ENCODE assay signal across 8 cellular contexts in the genomic region with DNA sequence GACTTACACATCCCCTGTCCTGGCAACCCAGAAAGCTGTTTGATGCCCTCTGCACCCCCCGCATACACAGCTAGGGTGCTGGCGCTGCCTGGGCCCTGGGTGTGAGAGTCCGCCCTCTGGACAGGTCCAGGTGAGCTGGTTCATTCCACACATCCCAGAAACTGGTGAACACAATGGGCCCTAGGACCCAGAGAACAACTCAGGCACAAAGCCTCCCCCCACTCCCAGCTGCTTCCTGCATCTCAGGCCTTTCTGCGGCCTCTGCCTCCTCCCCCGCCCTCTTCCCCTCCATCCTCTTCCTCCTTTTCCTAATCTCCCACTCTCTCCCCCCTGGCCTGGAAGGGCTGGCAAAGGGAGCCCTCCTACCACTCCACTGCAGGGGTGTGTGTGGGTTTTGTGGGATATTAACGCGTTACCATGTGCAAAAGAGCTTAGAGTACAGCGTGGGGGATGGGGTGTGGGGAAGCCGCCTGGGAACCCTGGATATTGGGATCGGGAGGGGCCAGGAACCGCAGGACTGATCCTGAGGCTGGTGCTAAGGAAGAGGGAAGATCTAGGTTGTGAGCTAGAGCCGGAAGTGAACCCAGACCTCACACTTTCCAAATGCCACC. TPM values are rescaled to one million over a fixed set of nuclear protein-coding genes. Genes with fewer than 3 reads are reported as not detected.
DNase-seq lines count a peak whose midpoint lies in the region; ATAC-seq and TF ChIP-seq lines count a peak whose summit lies in the region.

No MANE protein-coding gene starts in this region.

- no peak for TF ChIP-seq CTCF in GM12865 (IDR thresholded peaks at IDR 0.05; ENCODE audit: insufficient read depth, low read depth, low read length, missing control alignments)
- no peak for TF ChIP-seq CTCF in LNCaP clone FGC (IDR thresholded peaks at IDR 0.05; ENCODE audit: control insufficient read depth, extremely low read depth, insufficient read depth)
- peak in 1 of 12 donors; percentile 4 for TF ChIP-seq CTCF in heart left ventricle (IDR thresholded peaks at IDR 0.05)
- no peak for TF ChIP-seq CTCF in osteocyte (IDR thresholded peaks at IDR 0.05)

- H3K36me3 ChIP-seq in heart left ventricle = no peaks in the 10 kb centered on the region

- peaks cover 4 to 71% (median 55%) of the 10 kb centered on the region in 12 donors for H3K4me1 ChIP-seq in heart left ventricle

- H3K9me3 ChIP-seq in heart left ventricle = no peaks in the 10 kb centered on the region

- DNase-seq in 8988T (peak; percentile 99), GM12865 (ENCODE audit: low read depth) (peak; percentile 87), LNCaP clone FGC (ENCODE audit: low read depth) (peak; percentile 81), RKO (ENCODE audit: low spot score) (peak; percentile 94), heart left ventricle (peak; percentile 88 to 92 (median 90)), osteocyte (ENCODE audit: extremely low spot score, unreplicated experiment) (no peak)

- peaks cover 22% of the 10 kb centered on the region for H3K4me1 Mint-ChIP-seq in osteocyte (ENCODE audit: unreplicated experiment)

- H3K27ac ChIP-seq in angular gyrus (ENCODE audit: low read depth, low read length) = peak overlapping the region; percentile 98
- peak overlapping the region; percentile 83 to 99 (median 96) for H3K27ac ChIP-seq in heart left ventricle

- ATAC-seq in heart left ventricle (peak; percentile 66 to 85 (median 70)), HG03442 (IDR thresholded peaks at IDR 0.05; ENCODE audit: unreplicated experiment) (no peak)

- peak overlapping the region; percentile 91 for H3K4me3 ChIP-seq in GM12865 (ENCODE audit: low read depth, low read length)
- H3K4me3 ChIP-seq in LNCaP clone FGC (ENCODE audit: low read depth, low read length) = peak overlapping the region; percentile 66
- peak overlapping the region; percentile 61 to 98 (median 92) for H3K4me3 ChIP-seq in heart left ventricle

- H3K27ac Mint-ChIP-seq in osteocyte (ENCODE audit: unreplicated experiment) = peak overlapping the region; percentile 95

- 8 to 9% (median 8%) methylated on average over 11 to 12 of the region's 12 CpGs for WGBS in heart left ventricle, 4 donors

- H3K4me3 Mint-ChIP-seq in osteocyte (ENCODE audit: unreplicated experiment) = peak overlapping the region; percentile 90

- H3K27me3 Mint-ChIP-seq in osteocyte (ENCODE audit: unreplicated experiment) = no peaks in the 10 kb centered on the region

- H3K36me3 Mint-ChIP-seq in osteocyte (ENCODE audit: unreplicated experiment) = peaks cover 5% of the 10 kb centered on the region

- intact Hi-C loops in heart left ventricle (cut with DNase I) = loop anchor here in 1 of 10 donors (5.0 kb wide), 1 partner anchor 55 kb away; a partner anchor contains a TSS

- H3K9me3 Mint-ChIP-seq in osteocyte (ENCODE audit: unreplicated experiment) = no peaks in the 10 kb centered on the region

- no peaks in the 10 kb centered on the region for H3K27me3 ChIP-seq in heart left ventricle

- peak in 1 of 2 donors; percentile 39 for TF ChIP-seq POLR2A in heart left ventricle (IDR thresholded peaks at IDR 0.05)

RNA-seq across cellular contexts. Expression of a gene that starts 1.6 kb away (rescaled TPM):
- 10 to 100 TPM; 17.0 to 55.9 (median 31.3) TPM for total RNA-seq in heart left ventricle
- polyA plus RNA-seq in heart left ventricle = 10 to 100 TPM; 30.4 to 33.4 TPM
- 175 and 176 TPM in 2 replicates for total RNA-seq in osteocyte

RNA-seq across cellular contexts. Expression of a gene that starts 13.8 kb away (rescaled TPM):
- total RNA-seq in heart left ventricle (100 to 1,000 TPM; 110 to 224 (median 151) TPM), osteocyte (12.0 and 13.0 TPM in 2 replicates)
- 100 to 1,000 TPM in 1 of 2 donors, 10 to 100 TPM in 1; 96.5 to 225 TPM for polyA plus RNA-seq in heart left ventricle

RNA-seq across cellular contexts. Expression of a gene that starts 22.1 kb away (rescaled TPM):
- total RNA-seq in heart left ventricle (1 to 10 TPM in 7 of 9 donors, under 1 TPM in 2; 0.44 to 3.9 (median 1.2) TPM), osteocyte (36.1 and 36.8 TPM in 2 replicates)
- 1 to 10 TPM in 1 of 2 donors, under 1 TPM in 1; 0.72 to 2.8 TPM for polyA plus RNA-seq in heart left ventricle

RNA-seq across cellular contexts. Expression of a gene that starts 49.4 kb away (rescaled TPM):
- total RNA-seq in heart left ventricle (100 to 1,000 TPM in 3 of 9 donors, 10 to 100 TPM in 6; 10.2 to 897 (median 55.4) TPM), osteocyte (25,918 and 28,023 TPM in 2 replicates)
- polyA plus RNA-seq in heart left ventricle = 100 to 1,000 TPM in 1 of 2 donors, 10 to 100 TPM in 1; 17.2 to 109 TPM

RNA-seq across cellular contexts. Expression of a gene that starts 56.9 kb away (rescaled TPM):
- total RNA-seq in heart left ventricle (100 to 1,000 TPM; 142 to 490 (median 200) TPM), osteocyte (66.2 and 67.0 TPM in 2 replicates)
- polyA plus RNA-seq in heart left ventricle = 100 to 1,000 TPM; 125 to 173 TPM
